ENCODE assay signal across 18 cellular contexts in genomic region chr11:111960916-111961315, GRCh38. TPM values are rescaled to one million over a fixed set of nuclear protein-coding genes. Genes with fewer than 3 reads are reported as not detected.
DNase-seq lines count a peak whose midpoint lies in the region; ATAC-seq and TF ChIP-seq lines count a peak whose summit lies in the region.
"Had no signal": no experiment of that assay in that cellular context is flagged by ENCODE, and none has a peak within 500 bp of the region (broad histone marks: within the 10 kb centered on the region; RNA-seq: fewer than 3 reads in every experiment).

No MANE protein-coding gene starts in this region.

- no peaks in the 10 kb centered on the region for H3K27me3 ChIP-seq in GM23338 (ENCODE audit: insufficient read depth)
- H3K27me3 ChIP-seq in RWPE2 (ENCODE audit: insufficient read depth, poor library complexity, severe bottlenecking), result no peaks in the 10 kb centered on the region
- no peaks in the 10 kb centered on the region for H3K27me3 ChIP-seq in foreskin keratinocyte
- H3K27me3 ChIP-seq in parathyroid adenoma (ENCODE audit: control insufficient read depth, insufficient read depth, low read length), result no peaks in the 10 kb centered on the region
- H3K27me3 ChIP-seq: brain microvascular endothelial cell, heart left ventricle had no signal

- DNase-seq in GM23338 (ENCODE audit: low spot score), result peak; percentile 85
- peak; percentile 90 for DNase-seq in RWPE2 (ENCODE audit: low spot score)
- DNase-seq in foreskin keratinocyte, result peak; percentile 99 to 100
- no peak for DNase-seq in activated CD4-positive, alpha-beta T cell treated with anti-CD3 and anti-CD28 coated beads, Interleukin-2, amount 50 U/mL, for 4 hours
- DNase-seq in SK-N-DZ (ENCODE audit: low spot score), result no peak
- no peak for DNase-seq in activated CD8-positive, alpha-beta memory T cell treated with anti-CD3 and anti-CD28 coated beads, Interleukin-2, amount 50 U/mL, for 4 hours
- DNase-seq: activated CD4-positive, alpha-beta T cell treated with anti-CD3 and anti-CD28 coated beads, Interleukin-2, amount 10 ng/mL, durations not matched to agents 7 days and 5 days; brain microvascular endothelial cell; DMS79 treated with DMSO at 0.1 percent for 48 hours; effector memory CD8-positive, alpha-beta T cell; heart left ventricle; NCI-H1048; NCI-H345 had no signal

- H3K4me3 ChIP-seq in GM23338 (peak overlapping the region; percentile 12; the same call in 1 of the 2 replicates), RWPE2 (ENCODE audit: severe bottlenecking) (no peak overlapping the region), parathyroid adenoma (ENCODE audit: low read depth, low read length) (no peak overlapping the region)
- H3K4me3 ChIP-seq: heart left ventricle had no signal

- peaks cover 14% of the 10 kb centered on the region; the same call in 2 of the 3 replicates for H3K9me3 Mint-ChIP-seq in GM23338
- H3K9me3 Mint-ChIP-seq: activated CD4-positive, alpha-beta T cell treated with anti-CD3 and anti-CD28 coated beads, Interleukin-2, amount 10 ng/mL, durations not matched to agents 7 days and 5 days; effector memory CD8-positive, alpha-beta T cell; T-helper 1 cell treated with Interleukin-12 subunit alpha and Interleukin-12 subunit beta and Interleukin-4 antibody, amounts not matched to agents 30 μg/mL and 1 μg/mL, for 36 hours had no signal

- H2AFZ ChIP-seq in GM23338 (no peak overlapping the region), parathyroid adenoma (peak overlapping the region; percentile 55)

- peaks cover 18% of the 10 kb centered on the region for H3K4me1 ChIP-seq in GM23338 (ENCODE audit: insufficient read depth)
- H3K4me1 ChIP-seq in RWPE2 (ENCODE audit: insufficient read depth, poor library complexity, severe bottlenecking), result peaks cover 11% of the 10 kb centered on the region
- peaks cover 15% of the 10 kb centered on the region for H3K4me1 ChIP-seq in foreskin keratinocyte
- H3K4me1 ChIP-seq in parathyroid adenoma, result peaks cover 6% of the 10 kb centered on the region

- H3K4me2 ChIP-seq in GM23338 (peak overlapping the region; percentile 67), parathyroid adenoma (ENCODE audit: low read length) (no peak overlapping the region)

- H4K20me1 ChIP-seq in GM23338 (replicated peaks; ENCODE audit: insufficient read depth), result no peaks in the 10 kb centered on the region

- H3K9ac ChIP-seq in parathyroid adenoma, result no peak overlapping the region

- TF ChIP-seq CTCF in GM23338 (conservative IDR thresholded peaks at IDR 0.05; ENCODE audit: low read depth in 2 of 2) (0 out of 4 replicates have a peak, but pooled peaks of 1 of the 2 experiments have one; percentile 0), RWPE2 (IDR thresholded peaks at IDR 0.05; ENCODE audit: poor library complexity, severe bottlenecking) (no peak), foreskin keratinocyte (conservative IDR thresholded peaks at IDR 0.05) (no peak), parathyroid adenoma (IDR thresholded peaks at IDR 0.05) (no peak)

- H3K9me3 ChIP-seq in RWPE2 (ENCODE audit: severe bottlenecking), result no peaks in the 10 kb centered on the region
- no peaks in the 10 kb centered on the region for H3K9me3 ChIP-seq in parathyroid adenoma (ENCODE audit: control insufficient read depth, low read length)
- H3K9me3 ChIP-seq: heart left ventricle had no signal

- no peaks in the 10 kb centered on the region for H3F3A ChIP-seq in GM23338 (replicated peaks; ENCODE audit: low read depth)

- no peaks in the 10 kb centered on the region for H3K9me2 ChIP-seq in GM23338 (ENCODE audit: insufficient read depth)

- peak overlapping the region; percentile 69 for H3K27ac Mint-ChIP-seq in GM23338
- H3K27ac Mint-ChIP-seq: activated CD4-positive, alpha-beta T cell treated with anti-CD3 and anti-CD28 coated beads, Interleukin-2, amount 10 ng/mL, durations not matched to agents 7 days and 5 days; effector memory CD8-positive, alpha-beta T cell; T-helper 1 cell treated with Interleukin-12 subunit alpha and Interleukin-12 subunit beta and Interleukin-4 antibody, amounts not matched to agents 30 μg/mL and 1 μg/mL, for 36 hours had no signal

- H3K36me3 ChIP-seq in GM23338 (ENCODE audit: insufficient read depth) (no peaks in the 10 kb centered on the region), RWPE2 (ENCODE audit: low read depth) (no peaks in the 10 kb centered on the region), parathyroid adenoma (ENCODE audit: control insufficient read depth, insufficient read depth, low read length) (no peaks in the 10 kb centered on the region)
- H3K36me3 ChIP-seq: brain microvascular endothelial cell had no signal

- H3K27ac ChIP-seq in GM23338 (ENCODE audit: low read depth), result peak overlapping the region; percentile 63; the same call in 1 of the 2 replicates
- peak overlapping the region; percentile 54 for H3K27ac ChIP-seq in RWPE2 (ENCODE audit: poor library complexity, severe bottlenecking)
- H3K27ac ChIP-seq in foreskin keratinocyte, result peak overlapping the region; percentile 91
- peak overlapping the region; percentile 4 for H3K27ac ChIP-seq in parathyroid adenoma
- H3K27ac ChIP-seq: brain microvascular endothelial cell, heart left ventricle had no signal

- H3K27me3 Mint-ChIP-seq in GM23338 (ENCODE audit: insufficient read depth, low read depth, poor library complexity), result peaks cover 8% of the 10 kb centered on the region
- H3K27me3 Mint-ChIP-seq: activated CD4-positive, alpha-beta T cell treated with anti-CD3 and anti-CD28 coated beads, Interleukin-2, amount 10 ng/mL, durations not matched to agents 7 days and 5 days; effector memory CD8-positive, alpha-beta T cell had no signal

- H3K36me3 Mint-ChIP-seq in GM23338 (ENCODE audit: low read depth), result peaks cover 21% of the 10 kb centered on the region

- H3K79me2 ChIP-seq in GM23338 (replicated peaks; ENCODE audit: insufficient read depth) (no peaks in the 10 kb centered on the region), parathyroid adenoma (no peaks in the 10 kb centered on the region)

- peak overlapping the region; percentile 48 for H3K4me3 Mint-ChIP-seq in GM23338
- H3K4me3 Mint-ChIP-seq: activated CD4-positive, alpha-beta T cell treated with anti-CD3 and anti-CD28 coated beads, Interleukin-2, amount 10 ng/mL, durations not matched to agents 7 days and 5 days; effector memory CD8-positive, alpha-beta T cell; T-helper 1 cell treated with Interleukin-12 subunit alpha and Interleukin-12 subunit beta and Interleukin-4 antibody, amounts not matched to agents 30 μg/mL and 1 μg/mL, for 36 hours had no signal

- peaks cover 25% of the 10 kb centered on the region for H3K4me1 Mint-ChIP-seq in GM23338
- H3K4me1 Mint-ChIP-seq: activated CD4-positive, alpha-beta T cell treated with anti-CD3 and anti-CD28 coated beads, Interleukin-2, amount 10 ng/mL, durations not matched to agents 7 days and 5 days had no signal

- peak; percentile 99 for ATAC-seq in GM23338
- ATAC-seq in RWPE2 (ENCODE audit: low read depth), result peak; percentile 100
- ATAC-seq in foreskin keratinocyte, result peak; percentile 98
- no peak for ATAC-seq in HG02642 (IDR thresholded peaks at IDR 0.05; ENCODE audit: poor library complexity, unreplicated experiment)
- ATAC-seq: effector memory CD8-positive, alpha-beta T cell; heart left ventricle had no signal

TF ChIP-seq in GM23338, 12 proteins besides CTCF, POLR2A, EP300 and RAD21 (continues in another document):
- no peak for TF ChIP-seq STAT1 (IDR thresholded peaks at IDR 0.05; ENCODE audit: unreplicated experiment)

RNA-seq across cellular contexts. Expression of gene DIXDC1, which starts 23.8 kb away (rescaled TPM):
- 17.2 and 18.1 TPM in 2 replicates for total RNA-seq in GM23338 (2014; rRNA removed; shearing (Covaris generic))
- polyA plus RNA-seq in GM23338 (2016; fragmentation: Nextera tagmentation; extraction: Ambion mirVana), result 9.4 and 9.6 TPM in 2 replicates
- total RNA-seq in foreskin keratinocyte, result 4.7 and 7.3 TPM in 2 replicates
- 1.3 TPM in 2 replicates for polyA plus RNA-seq in foreskin keratinocyte
- 13.5 and 16.2 TPM in 2 replicates for polyA plus RNA-seq in SK-N-DZ (2014; cell fraction: cytosol; rRNA removed)
- polyA plus RNA-seq in SK-N-DZ (2014; cell fraction: nucleus; rRNA removed), result 9.7 and 10.8 TPM in 2 replicates

RNA-seq across cellular contexts. Expression of gene C11orf52, which starts 42.2 kb away (rescaled TPM):
- 1.0 TPM in 1 of 2 replicates, not detected in the other for total RNA-seq in GM23338 (2014; rRNA removed; shearing (Covaris generic))
- polyA plus RNA-seq in GM23338 (2016; fragmentation: Nextera tagmentation; extraction: Ambion mirVana) (4.1 and 4.7 TPM in 2 replicates), foreskin keratinocyte (1.5 and 3.0 TPM in 2 replicates)
- total RNA-seq in foreskin keratinocyte, result 1.2 and 2.0 TPM in 2 replicates
- polyA plus RNA-seq in SK-N-DZ (2014; cell fraction: cytosol; rRNA removed), result 0.21 and 0.95 TPM in 2 replicates
- polyA plus RNA-seq in SK-N-DZ (2014; cell fraction: nucleus; rRNA removed), result 0.14 TPM in 1 of 2 replicates, not detected in the other
- total RNA-seq: OCI-LY7 had no signal

RNA-seq across cellular contexts. Expression of gene HSPB2, which starts 48.4 kb away (rescaled TPM):
- total RNA-seq in GM23338 (2014; rRNA removed; shearing (Covaris generic)), result 1.0 and 3.5 TPM in 2 replicates
- 2.2 and 2.6 TPM in 2 replicates for polyA plus RNA-seq in GM23338 (2016; fragmentation: Nextera tagmentation; extraction: Ambion mirVana)
- not detected in 2 replicates for total RNA-seq in foreskin keratinocyte
- 0.11 TPM in 1 of 2 replicates, not detected in the other for polyA plus RNA-seq in foreskin keratinocyte
- not detected in 2 replicates for polyA plus RNA-seq in SK-N-DZ (2014; cell fraction: cytosol; rRNA removed)
- polyA plus RNA-seq in SK-N-DZ (2014; cell fraction: nucleus; rRNA removed), result not detected in 2 replicates
- total RNA-seq: activated CD4-positive, alpha-beta T cell treated with anti-CD3 and anti-CD28 coated beads, Interleukin-2, amount 10 ng/mL, durations not matched to agents 7 days and 5 days; OCI-LY7; osteocyte had no signal

RNA-seq across cellular contexts. Expression of gene CRYAB, which starts 49.3 kb away (rescaled TPM):
- 6.1 and 6.8 TPM in 2 replicates for total RNA-seq in GM23338 (2014; rRNA removed; shearing (Covaris generic))
- polyA plus RNA-seq in GM23338 (2016; fragmentation: Nextera tagmentation; extraction: Ambion mirVana) (8.4 and 9.6 TPM in 2 replicates), foreskin keratinocyte (1.0 and 1.2 TPM in 2 replicates)
- 0.85 and 2.0 TPM in 2 replicates for total RNA-seq in foreskin keratinocyte
- polyA plus RNA-seq in SK-N-DZ (2014; cell fraction: cytosol; rRNA removed), result 0.56 TPM in 1 of 2 replicates, not detected in the other
- polyA plus RNA-seq in SK-N-DZ (2014; cell fraction: nucleus; rRNA removed), result not detected in 2 replicates
- total RNA-seq: activated CD4-positive, alpha-beta T cell treated with anti-CD3 and anti-CD28 coated beads, Interleukin-2, amount 10 ng/mL, durations not matched to agents 7 days and 5 days; OCI-LY7 had no signal

Comparison
In these comparisons a context has a peak if more than half of its experiments do, and no peak if none do; other contexts are left out.
1. DNase-seq: peak in GM23338 (single experiment), RWPE2 (single experiment) and foreskin keratinocyte (2 of 2); none in activated CD4-positive, alpha-beta T cell treated with anti-CD3 and anti-CD28 coated beads, Interleukin-2, amount 50 U/mL, for 4 hours (0 of 2), SK-N-DZ (single experiment) and activated CD8-positive, alpha-beta memory T cell treated with anti-CD3 and anti-CD28 coated beads, Interleukin-2, amount 50 U/mL, for 4 hours (single experiment).
2. H3K27ac ChIP-seq: peak in every context shown above with its lines; median percentile 91 in foreskin keratinocyte; 63 in GM23338; 54 in RWPE2; 4 in parathyroid adenoma.